In genomic region chr2:151237422-151238012, GRCh38 we compare ENCODE assay signal across 13 cellular contexts. TPM values are rescaled to one million over a fixed set of nuclear protein-coding genes. Genes with fewer than 3 reads are reported as not detected.
DNase-seq lines count a peak whose midpoint lies in the region; ATAC-seq, FAIRE-seq and TF ChIP-seq lines count a peak whose summit lies in the region.
"Had no signal": no experiment of that assay in that cellular context is flagged by ENCODE, and none has a peak within 500 bp of the region (broad histone marks: within the 10 kb centered on the region; RNA-seq: fewer than 3 reads in every experiment).

No MANE protein-coding gene starts in this region.

- H3K9me3 ChIP-seq in HEK293 (ENCODE audit: control insufficient read depth, insufficient read depth, low read depth, low read length) (no peaks in the 10 kb centered on the region), K562 (replicated peaks; ENCODE audit: control insufficient read depth, insufficient read depth, low read depth, low read length) (no peaks in the 10 kb centered on the region), parathyroid adenoma (ENCODE audit: control insufficient read depth, low read length) (no peaks in the 10 kb centered on the region), testis (no peaks in the 10 kb centered on the region)
- no peaks in the 10 kb centered on the region for H3K9me3 ChIP-seq in CD4-positive, alpha-beta T cell (ENCODE audit: control insufficient read depth, low read length)

- no peak for TF ChIP-seq EP300 in K562 (IDR thresholded peaks at IDR 0.05; ENCODE audit: low read length)

- H3K27me3 ChIP-seq in K562 (ENCODE audit: control insufficient read depth in 2 of 2, insufficient read depth in 2 of 2, low read length in 2 of 2) (peaks cover 2 to 4% of the 10 kb centered on the region in 2 experiments; a peak in 2 of 5 replicates), parathyroid adenoma (ENCODE audit: control insufficient read depth, insufficient read depth, low read length) (no peaks in the 10 kb centered on the region), testis (no peaks in the 10 kb centered on the region)
- no peaks in the 10 kb centered on the region for H3K27me3 ChIP-seq in CD4-positive, alpha-beta T cell (ENCODE audit: control insufficient read depth, insufficient read depth, low read length)

- TF ChIP-seq RAD21 in K562 (CRISPR knock-in tag; conservative IDR thresholded peaks at IDR 0.05 in 1 of 2, IDR thresholded peaks at IDR 0.05 in 1 of 2): peak in 1 of 2 experiments; percentile 26; a peak in 1 of 4 replicates

- peak; percentile 42 for DNase-seq in activated CD8-positive, alpha-beta T cell treated with anti-CD3 and anti-CD28 coated beads for 36 hours
- no peak for DNase-seq in activated CD8-positive, alpha-beta T cell treated with anti-CD3 and anti-CD28 coated beads, Interleukin-2, amount 10 ng/mL, durations not matched to agents 7 days and 5 days
- DNase-seq in K562 (ENCODE audit: extremely low read depth in 1 of 4, low spot score in 3 of 4) (no peak), NCI-H1105 treated with DMSO at 0.1 percent for 48 hours (lab: John Stamatoyannopoulos, UW) (no peak), testis (no peak)
- DNase-seq in CD4-positive, alpha-beta T cell: no peak
- DNase-seq: activated CD8-positive, alpha-beta memory T cell treated with anti-CD3 and anti-CD28 coated beads, Interleukin-2, amount 50 U/mL, for 48 hours; naive B cell; NCI-H1930 had no signal

- CTCF ChIA-PET in activated CD8-positive, alpha-beta T cell treated with anti-CD3 and anti-CD28 coated beads for 36 hours (lab: Charles Lee): interaction anchor here (1.9 to 2.2 kb wide), 2 partner anchors 16 to 1646 kb away, joined by 8 read pairs; no protein-coding TSS in a partner anchor
- CTCF ChIA-PET in activated CD8-positive, alpha-beta T cell treated with anti-CD3 and anti-CD28 coated beads, Interleukin-2, amount 10 ng/mL, durations not matched to agents 7 days and 5 days (lab: Charles Lee): interaction anchor here (3.1 kb wide), 1 partner anchor 1641 kb away, joined by 28 read pairs; no protein-coding TSS in a partner anchor
- CTCF ChIA-PET in HEK293 (lab: Yijun Ruan, JAX) (interaction anchor here (0.6 to 4.1 kb wide), 9 partner anchors 8 to 1640 kb away, joined by 3 to 42 read pairs (median 6); no protein-coding TSS in a partner anchor), K562 (lab: Yijun Ruan, JAX; ENCODE audit: low intra/inter-chr PET ratio) (interaction anchor here (0.6 to 2.1 kb wide), 2 partner anchors 11 to 1640 kb away, joined by 3 to 19 read pairs; no protein-coding TSS in a partner anchor)
- CTCF ChIA-PET in CD4-positive, alpha-beta T cell (lab: Charles Lee): interaction anchor here (1.3 to 2.2 kb wide), 2 partner anchors 8 to 1638 kb away, joined by 6 to 7 read pairs; no protein-coding TSS in a partner anchor

- H3K27me3 Mint-ChIP-seq in activated CD8-positive, alpha-beta T cell treated with anti-CD3 and anti-CD28 coated beads for 36 hours: no peaks in the 10 kb centered on the region
- H3K27me3 Mint-ChIP-seq in activated CD8-positive, alpha-beta T cell treated with anti-CD3 and anti-CD28 coated beads, Interleukin-2, amount 10 ng/mL, durations not matched to agents 7 days and 5 days (ENCODE audit: low read depth): peaks cover 13% of the 10 kb centered on the region
- no peaks in the 10 kb centered on the region for H3K27me3 Mint-ChIP-seq in CD4-positive, alpha-beta T cell

- H3K27ac ChIP-seq in HEK293 (ENCODE audit: extremely low read depth, low read depth, low read length) (no peak overlapping the region), K562 (ENCODE audit: extremely low read depth, low read depth, low read length) (no peak overlapping the region), parathyroid adenoma (no peak overlapping the region), testis (no peak overlapping the region)
- no peak overlapping the region for H3K27ac ChIP-seq in CD4-positive, alpha-beta T cell (ENCODE audit: low read depth, low read length)

- WGBS in K562 (ENCODE audit: insufficient coverage, low coverage, missing lambda C conversion rate): 0% methylated on average over 4 of the region's 4 CpGs
- WGBS in testis, 2 donors: 67 to 76% methylated on average over 4 of the region's 4 CpGs

- H2AFZ ChIP-seq in K562 (ENCODE audit: low read depth, low read length) (0 out of 2 replicates have a peak overlapping the region, but pooled peaks have one; percentile 44), parathyroid adenoma (peak overlapping the region; percentile 5)

- no TSS peak for BruUV-seq in K562 (replicated peaks; lab: Mats Ljungman, UMichigan)

- no peak overlapping the region for H3K9ac ChIP-seq in K562 (ENCODE audit: insufficient read depth in 1 of 2, low read depth in 2 of 2, low read length in 2 of 2)
- H3K9ac ChIP-seq in parathyroid adenoma: no peak overlapping the region

- H3K36me3 Mint-ChIP-seq in activated CD8-positive, alpha-beta T cell treated with anti-CD3 and anti-CD28 coated beads for 36 hours (ENCODE audit: low read depth): no peaks in the 10 kb centered on the region
- no peaks in the 10 kb centered on the region for H3K36me3 Mint-ChIP-seq in activated CD8-positive, alpha-beta T cell treated with anti-CD3 and anti-CD28 coated beads, Interleukin-2, amount 10 ng/mL, durations not matched to agents 7 days and 5 days (ENCODE audit: low read depth)
- H3K36me3 Mint-ChIP-seq in CD4-positive, alpha-beta T cell (ENCODE audit: low read depth): no peaks in the 10 kb centered on the region
- H3K36me3 Mint-ChIP-seq: naive B cell had no signal

- no peak overlapping the region for H3K4me3 Mint-ChIP-seq in activated CD8-positive, alpha-beta T cell treated with anti-CD3 and anti-CD28 coated beads for 36 hours
- H3K4me3 Mint-ChIP-seq in activated CD8-positive, alpha-beta T cell treated with anti-CD3 and anti-CD28 coated beads, Interleukin-2, amount 10 ng/mL, durations not matched to agents 7 days and 5 days: no peak overlapping the region
- H3K4me3 Mint-ChIP-seq in CD4-positive, alpha-beta T cell: no peak overlapping the region
- H3K4me3 Mint-ChIP-seq: central memory CD8-positive, alpha-beta T cell; naive B cell had no signal

- POLR2A ChIA-PET in activated CD8-positive, alpha-beta T cell treated with anti-CD3 and anti-CD28 coated beads for 36 hours (lab: Charles Lee): no interaction called here
- POLR2A ChIA-PET in activated CD8-positive, alpha-beta T cell treated with anti-CD3 and anti-CD28 coated beads, Interleukin-2, amount 10 ng/mL, durations not matched to agents 7 days and 5 days (lab: Charles Lee): no interaction called here
- POLR2A ChIA-PET in HEK293 (lab: Yijun Ruan, JAX): no interaction called here
- POLR2A ChIA-PET in K562 (lab: Yijun Ruan, JAX): no interaction called here
- POLR2A ChIA-PET in CD4-positive, alpha-beta T cell (lab: Charles Lee): no interaction called here

- TF ChIP-seq POLR2A in K562 (conservative IDR thresholded peaks at IDR 0.05) (no peak), testis (IDR thresholded peaks at IDR 0.05) (no peak)

- peak; percentile 80 for ATAC-seq in activated CD8-positive, alpha-beta T cell treated with anti-CD3 and anti-CD28 coated beads for 36 hours
- no peak for ATAC-seq in activated CD8-positive, alpha-beta T cell treated with anti-CD3 and anti-CD28 coated beads, Interleukin-2, amount 10 ng/mL, durations not matched to agents 7 days and 5 days
- peak; percentile 54 for ATAC-seq in K562
- ATAC-seq in CD4-positive, alpha-beta T cell (ENCODE audit: poor library complexity): no peak

- in situ Hi-C loops in K562 (cut with MboI): loop anchor here (5.0 kb wide), 1 partner anchor 1640 kb away; no protein-coding TSS in a partner anchor

- peaks cover 5% of the 10 kb centered on the region for H3K4me1 Mint-ChIP-seq in activated CD8-positive, alpha-beta T cell treated with anti-CD3 and anti-CD28 coated beads for 36 hours (ENCODE audit: low read depth)
- H3K4me1 Mint-ChIP-seq in activated CD8-positive, alpha-beta T cell treated with anti-CD3 and anti-CD28 coated beads, Interleukin-2, amount 10 ng/mL, durations not matched to agents 7 days and 5 days (ENCODE audit: low read depth): no peaks in the 10 kb centered on the region
- peaks cover 4% of the 10 kb centered on the region for H3K4me1 Mint-ChIP-seq in CD4-positive, alpha-beta T cell (ENCODE audit: low read depth)
- H3K4me1 Mint-ChIP-seq: central memory CD8-positive, alpha-beta T cell; naive B cell had no signal

- no peak for TF ChIP-seq CTCF in activated CD8-positive, alpha-beta T cell treated with anti-CD3 and anti-CD28 coated beads for 36 hours (IDR thresholded peaks at IDR 0.05)
- no peak for TF ChIP-seq CTCF in HEK293 (tag by site-specific recombination; IDR thresholded peaks at IDR 0.05)
- 0 out of 6 replicates have a peak, but pooled peaks of 1 of the 3 experiments have one; percentile 5 for TF ChIP-seq CTCF in K562 (IDR thresholded peaks at IDR 0.05 in 2 of 3, conservative IDR thresholded peaks at IDR 0.05 in 1 of 3; ENCODE audit: insufficient read depth in 2 of 3, low read depth in 1 of 3, low read length in 3 of 3)
- no peak for TF ChIP-seq CTCF in parathyroid adenoma (IDR thresholded peaks at IDR 0.05)
- TF ChIP-seq CTCF in CD4-positive, alpha-beta T cell (IDR thresholded peaks at IDR 0.05): no peak
- TF ChIP-seq CTCF in testis (IDR thresholded peaks at IDR 0.05): no peak

- no peak for FAIRE-seq in K562 (lab: Jason Lieb, UNC)
- FAIRE-seq: islet of Langerhans had no signal

- H3K79me2 ChIP-seq in K562 (ENCODE audit: control insufficient read depth, insufficient read depth, low read length) (no peaks in the 10 kb centered on the region), parathyroid adenoma (no peaks in the 10 kb centered on the region)

- H3K4me2 ChIP-seq in K562 (ENCODE audit: insufficient read depth, low read length): no peak overlapping the region
- H3K4me2 ChIP-seq in parathyroid adenoma (ENCODE audit: low read length): no peak overlapping the region

- no peaks in the 10 kb centered on the region for H3K9me1 ChIP-seq in K562 (ENCODE audit: control insufficient read depth, insufficient read depth, low read length)

- no peak overlapping the region for H3K4me3 ChIP-seq in HEK293 (ENCODE audit: low read depth, low read length)
- H3K4me3 ChIP-seq in K562: no peak overlapping the region
- no peak overlapping the region for H3K4me3 ChIP-seq in parathyroid adenoma (ENCODE audit: low read depth, low read length)
- no peak overlapping the region for H3K4me3 ChIP-seq in testis

- H3K27ac Mint-ChIP-seq in activated CD8-positive, alpha-beta T cell treated with anti-CD3 and anti-CD28 coated beads for 36 hours: no peak overlapping the region
- no peak overlapping the region for H3K27ac Mint-ChIP-seq in activated CD8-positive, alpha-beta T cell treated with anti-CD3 and anti-CD28 coated beads, Interleukin-2, amount 10 ng/mL, durations not matched to agents 7 days and 5 days
- no peak overlapping the region for H3K27ac Mint-ChIP-seq in CD4-positive, alpha-beta T cell

- H3K36me3 ChIP-seq in HEK293 (ENCODE audit: control insufficient read depth in 2 of 2, insufficient read depth in 1 of 2, low read length in 2 of 2): no peaks in the 10 kb centered on the region
- no peaks in the 10 kb centered on the region for H3K36me3 ChIP-seq in K562 (ENCODE audit: control insufficient read depth, insufficient read depth, low read length)
- no peaks in the 10 kb centered on the region for H3K36me3 ChIP-seq in parathyroid adenoma (ENCODE audit: control insufficient read depth, insufficient read depth, low read length)
- H3K36me3 ChIP-seq in testis (ENCODE audit: low read depth, missing control alignments): no peaks in the 10 kb centered on the region

- H3K4me1 ChIP-seq in HEK293 (ENCODE audit: control insufficient read depth, insufficient read depth, low read length) (peaks cover 3% of the 10 kb centered on the region; the same call in 1 of the 2 replicates), K562 (replicated peaks in 1 of 2; ENCODE audit: control insufficient read depth in 2 of 2, insufficient read depth in 2 of 2, low read length in 2 of 2) (no peaks in the 10 kb centered on the region), parathyroid adenoma (no peaks in the 10 kb centered on the region), testis (no peaks in the 10 kb centered on the region)

- H3K9me3 Mint-ChIP-seq in activated CD8-positive, alpha-beta T cell treated with anti-CD3 and anti-CD28 coated beads for 36 hours: no peaks in the 10 kb centered on the region
- H3K9me3 Mint-ChIP-seq in activated CD8-positive, alpha-beta T cell treated with anti-CD3 and anti-CD28 coated beads, Interleukin-2, amount 10 ng/mL, durations not matched to agents 7 days and 5 days (ENCODE audit: insufficient read depth): no peaks in the 10 kb centered on the region
- H3K9me3 Mint-ChIP-seq in CD4-positive, alpha-beta T cell: no peaks in the 10 kb centered on the region
- H3K9me3 Mint-ChIP-seq: central memory CD8-positive, alpha-beta T cell; naive B cell had no signal

- no peaks in the 10 kb centered on the region for H4K20me1 ChIP-seq in K562 (replicated peaks; ENCODE audit: control insufficient read depth, insufficient read depth, low read length)

- intact Hi-C loops in activated CD8-positive, alpha-beta T cell treated with anti-CD3 and anti-CD28 coated beads for 36 hours (cut with micrococcal nuclease): loop anchor here (10.0 kb wide), 1 partner anchor 1643 kb away; no protein-coding TSS in a partner anchor
- intact Hi-C loops in K562 (cut with micrococcal nuclease): loop anchor here (1.0 kb wide), 1 partner anchor 1640 kb away; no protein-coding TSS in a partner anchor
- intact Hi-C loops in CD4-positive, alpha-beta T cell (cut with DNase I, micrococcal nuclease): loop anchor here in 1 of 2 experiments (2.0 to 10.0 kb wide), 2 partner anchors 183 to 1641 kb away; no protein-coding TSS in a partner anchor
- intact Hi-C loops in testis (cut with DNase I; ENCODE audit: low total_unique reads): no loop called here

RNA-seq across cellular contexts. Expression of gene RBM43, which starts 24.1 kb away (rescaled TPM):
- total RNA-seq in activated CD8-positive, alpha-beta T cell treated with anti-CD3 and anti-CD28 coated beads for 36 hours: 1 to 10 TPM; 3.4 to 3.5 TPM
- 1 to 10 TPM; 4.4 to 4.9 TPM for total RNA-seq in activated CD8-positive, alpha-beta T cell treated with anti-CD3 and anti-CD28 coated beads, Interleukin-2, amount 10 ng/mL, durations not matched to agents 7 days and 5 days
- total RNA-seq in K562 (2011; cell fraction: chromatin; rRNA removed; ENCODE audit: low replicate concordance): 3.7 and 6.6 TPM in 2 replicates
- 6.1 and 8.0 TPM in 2 replicates for total RNA-seq in K562 (2011; cell fraction: nucleolus; rRNA removed)
- 6.0 and 10.2 TPM in 2 replicates for total RNA-seq in K562 (2011; cell fraction: nucleoplasm; rRNA removed)
- 2.3 and 2.6 TPM in 2 replicates for total RNA-seq in K562 (2014; rRNA removed)
- 4.1 and 4.7 TPM in 2 replicates for total RNA-seq in K562 (2014; rRNA removed; fragmentation: Illumina TruSeq; extraction: Trizol)
- total RNA-seq in K562 (2015; rRNA removed; fragmentation: Illumina TruSeq; extraction: Trizol): 2.9 and 3.4 TPM in 2 replicates
- total RNA-seq in K562 (2021): 4.7 and 5.1 TPM in 2 replicates
- 4.9 and 6.4 TPM in 2 replicates for polyA plus RNA-seq in K562 (2011; rRNA removed)
- 1.9 and 3.4 TPM in 2 replicates for polyA plus RNA-seq in K562 (2011; cell fraction: cytosol; rRNA removed)
- polyA plus RNA-seq in K562 (2011; cell fraction: nucleus; rRNA removed): 3.5 and 6.2 TPM in 2 replicates
- 3.7 and 5.1 TPM in 2 replicates for polyA plus RNA-seq in K562 (2012)
- polyA plus RNA-seq in K562 (2014; fragmentation: Illumina TruSeq; extraction: Trizol): 6.7 and 6.9 TPM in 2 replicates
- 1 to 10 TPM; 1.3 to 1.6 TPM for polyA plus RNA-seq in K562 (2014; fragmentation: Nextera tagmentation; extraction: Ambion mirVana)
- polyA plus RNA-seq in K562 (2014; rRNA removed): 3.8 and 4.7 TPM in 2 replicates
- 5.7 and 8.2 TPM in 2 replicates for polyA minus RNA-seq in K562 (2011; rRNA and poly(A)+ RNA removed)
- 2.2 and 3.2 TPM in 2 replicates for polyA minus RNA-seq in K562 (2011; cell fraction: cytosol; rRNA and poly(A)+ RNA removed)
- 4.2 and 7.4 TPM in 2 replicates for polyA minus RNA-seq in K562 (2011; cell fraction: nucleus; rRNA and poly(A)+ RNA removed)
- total RNA-seq in CD4-positive, alpha-beta T cell: 10 to 100 TPM; 15.0 to 16.0 TPM
- 1 to 10 TPM; 7.1 to 8.6 TPM for total RNA-seq in testis
- polyA plus RNA-seq in testis (ENCODE audit: insufficient read depth, low read depth, low replicate concordance): 6.9 TPM

RNA-seq across cellular contexts. Expression of gene NMI, which starts 52.0 kb away (rescaled TPM):
- 10 to 100 TPM; 28.4 to 28.5 TPM for total RNA-seq in activated CD8-positive, alpha-beta T cell treated with anti-CD3 and anti-CD28 coated beads for 36 hours
- total RNA-seq in activated CD8-positive, alpha-beta T cell treated with anti-CD3 and anti-CD28 coated beads, Interleukin-2, amount 10 ng/mL, durations not matched to agents 7 days and 5 days: 10 to 100 TPM; 62.2 to 70.2 TPM
- 3.5 and 10.2 TPM in 2 replicates for total RNA-seq in K562 (2011; cell fraction: chromatin; rRNA removed; ENCODE audit: low replicate concordance)
- total RNA-seq in K562 (2011; cell fraction: nucleolus; rRNA removed): 1.8 and 2.4 TPM in 2 replicates
- total RNA-seq in K562 (2011; cell fraction: nucleoplasm; rRNA removed): 5.3 and 8.5 TPM in 2 replicates
- 21.9 and 23.5 TPM in 2 replicates for total RNA-seq in K562 (2014; rRNA removed)
- total RNA-seq in K562 (2014; rRNA removed; fragmentation: Illumina TruSeq; extraction: Trizol): 20.3 and 23.6 TPM in 2 replicates
- total RNA-seq in K562 (2015; rRNA removed; fragmentation: Illumina TruSeq; extraction: Trizol): 25.0 and 31.1 TPM in 2 replicates
- 23.3 and 25.0 TPM in 2 replicates for total RNA-seq in K562 (2021)
- polyA plus RNA-seq in K562 (2011; rRNA removed): 13.6 and 17.4 TPM in 2 replicates
- polyA plus RNA-seq in K562 (2011; cell fraction: cytosol; rRNA removed): 2.3 and 5.3 TPM in 2 replicates
- polyA plus RNA-seq in K562 (2011; cell fraction: nucleus; rRNA removed): 2.6 and 4.1 TPM in 2 replicates
- 49.3 and 55.1 TPM in 2 replicates for polyA plus RNA-seq in K562 (2012)
- 34.0 and 39.5 TPM in 2 replicates for polyA plus RNA-seq in K562 (2014; fragmentation: Illumina TruSeq; extraction: Trizol)
- 10 to 100 TPM; 29.7 to 36.4 TPM for polyA plus RNA-seq in K562 (2014; fragmentation: Nextera tagmentation; extraction: Ambion mirVana)
- 35.7 and 39.0 TPM in 2 replicates for polyA plus RNA-seq in K562 (2014; rRNA removed)
- 11.9 and 15.3 TPM in 2 replicates for polyA minus RNA-seq in K562 (2011; rRNA and poly(A)+ RNA removed)
- 4.5 and 7.8 TPM in 2 replicates for polyA minus RNA-seq in K562 (2011; cell fraction: cytosol; rRNA and poly(A)+ RNA removed)
- 3.0 and 4.9 TPM in 2 replicates for polyA minus RNA-seq in K562 (2011; cell fraction: nucleus; rRNA and poly(A)+ RNA removed)
- 10 to 100 TPM; 23.5 to 24.2 TPM for total RNA-seq in CD4-positive, alpha-beta T cell
- total RNA-seq in testis: 10 to 100 TPM in 1 of 2 donors, 1 to 10 TPM in 1; 6.4 to 11.2 TPM
- polyA plus RNA-seq in testis (ENCODE audit: insufficient read depth, low read depth, low replicate concordance): 8.9 TPM

Comparison
In these comparisons a context has a peak if more than half of its experiments do, and no peak if none do; other contexts are left out.
1. ATAC-seq: peak in activated CD8-positive, alpha-beta T cell treated with anti-CD3 and anti-CD28 coated beads for 36 hours (single experiment) and K562 (single experiment); none in activated CD8-positive, alpha-beta T cell treated with anti-CD3 and anti-CD28 coated beads, Interleukin-2, amount 10 ng/mL, durations not matched to agents 7 days and 5 days (single experiment) and CD4-positive, alpha-beta T cell (single experiment).